In the genomic region with DNA sequence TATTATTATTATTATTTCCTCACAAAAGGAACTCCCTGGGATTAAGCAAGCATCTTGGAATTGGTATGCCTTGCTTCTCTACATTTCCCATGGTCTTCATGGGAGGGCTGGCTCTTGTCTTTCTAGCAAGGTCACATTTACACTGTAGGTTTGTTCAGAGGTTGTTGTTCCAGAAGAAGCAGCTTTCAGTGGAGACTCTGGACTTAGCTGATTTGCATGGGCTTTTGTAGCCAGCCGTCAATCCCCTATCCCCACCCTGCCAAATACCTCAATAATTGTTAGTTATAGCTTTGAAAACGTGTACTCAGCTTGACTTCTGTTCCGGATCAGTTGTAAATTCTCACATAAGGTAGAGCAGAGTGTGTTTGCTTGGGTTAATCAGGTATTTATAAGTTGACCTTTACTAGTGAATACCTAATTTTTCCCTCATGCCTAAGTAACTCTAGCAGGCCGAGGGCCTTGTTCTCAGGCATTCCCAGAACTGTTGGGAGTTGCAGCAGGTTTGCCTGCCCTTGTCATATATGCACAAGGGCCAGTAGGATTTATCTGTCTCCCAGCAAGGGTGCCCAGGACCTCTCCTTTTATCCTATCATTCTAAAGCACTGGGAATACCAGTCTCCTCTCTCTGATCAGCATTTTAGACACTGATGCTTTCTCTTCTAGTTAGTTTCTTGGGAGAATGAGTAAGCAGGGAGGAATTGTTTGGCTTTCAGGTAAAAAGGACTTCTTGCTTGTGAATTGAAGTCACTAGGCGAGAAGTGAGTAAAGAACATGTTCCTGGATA, we compare ENCODE assay signal across 1 cellular context.
A peak's percentile ranks its signal among the peaks of the same experiment; 100 is the strongest.
TF ChIP-seq lines count a peak whose summit lies in the region.

No MANE protein-coding gene starts in this region.

TF ChIP-seq in HepG2, 621 proteins besides CTCF, POLR2A, EP300 and RAD21 (continued from another document and continues in another):
- no peak; the same call in 1 of the 2 replicates for TF ChIP-seq NCOA2 (CRISPR knock-in tag; IDR thresholded peaks at IDR 0.05)
- TF ChIP-seq ZNF124 (CRISPR knock-in tag; IDR thresholded peaks at IDR 0.05) = no peak
- no peak for TF ChIP-seq NKX3-1 (CRISPR knock-in tag; IDR thresholded peaks at IDR 0.05)
- TF ChIP-seq, protein P1, sequence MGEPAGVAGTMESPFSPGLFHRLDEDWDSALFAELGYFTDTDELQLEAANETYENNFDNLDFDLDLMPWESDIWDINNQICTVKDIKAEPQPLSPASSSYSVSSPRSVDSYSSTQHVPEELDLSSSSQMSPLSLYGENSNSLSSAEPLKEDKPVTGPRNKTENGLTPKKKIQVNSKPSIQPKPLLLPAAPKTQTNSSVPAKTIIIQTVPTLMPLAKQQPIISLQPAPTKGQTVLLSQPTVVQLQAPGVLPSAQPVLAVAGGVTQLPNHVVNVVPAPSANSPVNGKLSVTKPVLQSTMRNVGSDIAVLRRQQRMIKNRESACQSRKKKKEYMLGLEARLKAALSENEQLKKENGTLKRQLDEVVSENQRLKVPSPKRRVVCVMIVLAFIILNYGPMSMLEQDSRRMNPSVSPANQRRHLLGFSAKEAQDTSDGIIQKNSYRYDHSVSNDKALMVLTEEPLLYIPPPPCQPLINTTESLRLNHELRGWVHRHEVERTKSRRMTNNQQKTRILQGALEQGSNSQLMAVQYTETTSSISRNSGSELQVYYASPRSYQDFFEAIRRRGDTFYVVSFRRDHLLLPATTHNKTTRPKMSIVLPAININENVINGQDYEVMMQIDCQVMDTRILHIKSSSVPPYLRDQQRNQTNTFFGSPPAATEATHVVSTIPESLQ (CRISPR knock-in tag; conservative IDR thresholded peaks at IDR 0.05) = no peak
- TF ChIP-seq, protein P2, sequence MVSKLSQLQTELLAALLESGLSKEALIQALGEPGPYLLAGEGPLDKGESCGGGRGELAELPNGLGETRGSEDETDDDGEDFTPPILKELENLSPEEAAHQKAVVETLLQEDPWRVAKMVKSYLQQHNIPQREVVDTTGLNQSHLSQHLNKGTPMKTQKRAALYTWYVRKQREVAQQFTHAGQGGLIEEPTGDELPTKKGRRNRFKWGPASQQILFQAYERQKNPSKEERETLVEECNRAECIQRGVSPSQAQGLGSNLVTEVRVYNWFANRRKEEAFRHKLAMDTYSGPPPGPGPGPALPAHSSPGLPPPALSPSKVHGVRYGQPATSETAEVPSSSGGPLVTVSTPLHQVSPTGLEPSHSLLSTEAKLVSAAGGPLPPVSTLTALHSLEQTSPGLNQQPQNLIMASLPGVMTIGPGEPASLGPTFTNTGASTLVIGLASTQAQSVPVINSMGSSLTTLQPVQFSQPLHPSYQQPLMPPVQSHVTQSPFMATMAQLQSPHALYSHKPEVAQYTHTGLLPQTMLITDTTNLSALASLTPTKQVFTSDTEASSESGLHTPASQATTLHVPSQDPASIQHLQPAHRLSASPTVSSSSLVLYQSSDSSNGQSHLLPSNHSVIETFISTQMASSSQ (IDR thresholded peaks at IDR 0.05; ENCODE audit: low read depth) = 0 out of 2 replicates have a peak, but pooled peaks have one; percentile 27
- TF ChIP-seq, protein P2 (CRISPR knock-in tag; IDR thresholded peaks at IDR 0.05; ENCODE audit: borderline replicate concordance) = no peak
- no peak for TF ChIP-seq PRDM10 (CRISPR knock-in tag; IDR thresholded peaks at IDR 0.05; ENCODE audit: low read depth)
- no peak for TF ChIP-seq KLF6 (CRISPR knock-in tag; IDR thresholded peaks at IDR 0.05)
- TF ChIP-seq TFAP4 (IDR thresholded peaks at IDR 0.05; ENCODE audit: borderline replicate concordance, low read depth) = no peak
- TF ChIP-seq, protein P3, sequence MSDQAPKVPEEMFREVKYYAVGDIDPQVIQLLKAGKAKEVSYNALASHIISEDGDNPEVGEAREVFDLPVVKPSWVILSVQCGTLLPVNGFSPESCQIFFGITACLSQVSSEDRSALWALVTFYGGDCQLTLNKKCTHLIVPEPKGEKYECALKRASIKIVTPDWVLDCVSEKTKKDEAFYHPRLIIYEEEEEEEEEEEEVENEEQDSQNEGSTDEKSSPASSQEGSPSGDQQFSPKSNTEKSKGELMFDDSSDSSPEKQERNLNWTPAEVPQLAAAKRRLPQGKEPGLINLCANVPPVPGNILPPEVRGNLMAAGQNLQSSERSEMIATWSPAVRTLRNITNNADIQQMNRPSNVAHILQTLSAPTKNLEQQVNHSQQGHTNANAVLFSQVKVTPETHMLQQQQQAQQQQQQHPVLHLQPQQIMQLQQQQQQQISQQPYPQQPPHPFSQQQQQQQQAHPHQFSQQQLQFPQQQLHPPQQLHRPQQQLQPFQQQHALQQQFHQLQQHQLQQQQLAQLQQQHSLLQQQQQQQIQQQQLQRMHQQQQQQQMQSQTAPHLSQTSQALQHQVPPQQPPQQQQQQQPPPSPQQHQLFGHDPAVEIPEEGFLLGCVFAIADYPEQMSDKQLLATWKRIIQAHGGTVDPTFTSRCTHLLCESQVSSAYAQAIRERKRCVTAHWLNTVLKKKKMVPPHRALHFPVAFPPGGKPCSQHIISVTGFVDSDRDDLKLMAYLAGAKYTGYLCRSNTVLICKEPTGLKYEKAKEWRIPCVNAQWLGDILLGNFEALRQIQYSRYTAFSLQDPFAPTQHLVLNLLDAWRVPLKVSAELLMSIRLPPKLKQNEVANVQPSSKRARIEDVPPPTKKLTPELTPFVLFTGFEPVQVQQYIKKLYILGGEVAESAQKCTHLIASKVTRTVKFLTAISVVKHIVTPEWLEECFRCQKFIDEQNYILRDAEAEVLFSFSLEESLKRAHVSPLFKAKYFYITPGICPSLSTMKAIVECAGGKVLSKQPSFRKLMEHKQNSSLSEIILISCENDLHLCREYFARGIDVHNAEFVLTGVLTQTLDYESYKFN (CRISPR knock-in tag; conservative IDR thresholded peaks at IDR 0.05) = peak; percentile 73
- TF ChIP-seq NR2F6 (IDR thresholded peaks at IDR 0.05) = no peak
- TF ChIP-seq NR2F6 (CRISPR knock-in tag; IDR thresholded peaks at IDR 0.05) = peak; percentile 49; the same call in 1 of the 2 replicates
- no peak for TF ChIP-seq KMT2B (CRISPR knock-in tag; IDR thresholded peaks at IDR 0.05)
- TF ChIP-seq ZNF841 (CRISPR knock-in tag; IDR thresholded peaks at IDR 0.05; ENCODE audit: borderline replicate concordance) = no peak
- no peak for TF ChIP-seq ZNF572 (CRISPR knock-in tag; IDR thresholded peaks at IDR 0.05)
- TF ChIP-seq, protein P4, sequence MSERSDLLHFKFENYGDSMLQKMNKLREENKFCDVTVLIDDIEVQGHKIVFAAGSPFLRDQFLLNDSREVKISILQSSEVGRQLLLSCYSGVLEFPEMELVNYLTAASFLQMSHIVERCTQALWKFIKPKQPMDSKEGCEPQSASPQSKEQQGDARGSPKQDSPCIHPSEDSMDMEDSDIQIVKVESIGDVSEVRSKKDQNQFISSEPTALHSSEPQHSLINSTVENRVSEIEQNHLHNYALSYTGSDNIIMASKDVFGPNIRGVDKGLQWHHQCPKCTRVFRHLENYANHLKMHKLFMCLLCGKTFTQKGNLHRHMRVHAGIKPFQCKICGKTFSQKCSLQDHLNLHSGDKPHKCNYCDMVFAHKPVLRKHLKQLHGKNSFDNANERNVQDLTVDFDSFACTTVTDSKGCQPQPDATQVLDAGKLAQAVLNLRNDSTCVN (CRISPR knock-in tag; IDR thresholded peaks at IDR 0.05; ENCODE audit: borderline replicate concordance) = peak; percentile 72; the same call in 1 of the 2 replicates
- no peak for TF ChIP-seq PCBP2 (optimal IDR thresholded peaks at IDR 0.05; ENCODE audit: low read depth, low read length, poor library complexity, severe bottlenecking)
- no peak for TF ChIP-seq GRHL1 (CRISPR knock-in tag; conservative IDR thresholded peaks at IDR 0.05)
- TF ChIP-seq, protein P5, sequence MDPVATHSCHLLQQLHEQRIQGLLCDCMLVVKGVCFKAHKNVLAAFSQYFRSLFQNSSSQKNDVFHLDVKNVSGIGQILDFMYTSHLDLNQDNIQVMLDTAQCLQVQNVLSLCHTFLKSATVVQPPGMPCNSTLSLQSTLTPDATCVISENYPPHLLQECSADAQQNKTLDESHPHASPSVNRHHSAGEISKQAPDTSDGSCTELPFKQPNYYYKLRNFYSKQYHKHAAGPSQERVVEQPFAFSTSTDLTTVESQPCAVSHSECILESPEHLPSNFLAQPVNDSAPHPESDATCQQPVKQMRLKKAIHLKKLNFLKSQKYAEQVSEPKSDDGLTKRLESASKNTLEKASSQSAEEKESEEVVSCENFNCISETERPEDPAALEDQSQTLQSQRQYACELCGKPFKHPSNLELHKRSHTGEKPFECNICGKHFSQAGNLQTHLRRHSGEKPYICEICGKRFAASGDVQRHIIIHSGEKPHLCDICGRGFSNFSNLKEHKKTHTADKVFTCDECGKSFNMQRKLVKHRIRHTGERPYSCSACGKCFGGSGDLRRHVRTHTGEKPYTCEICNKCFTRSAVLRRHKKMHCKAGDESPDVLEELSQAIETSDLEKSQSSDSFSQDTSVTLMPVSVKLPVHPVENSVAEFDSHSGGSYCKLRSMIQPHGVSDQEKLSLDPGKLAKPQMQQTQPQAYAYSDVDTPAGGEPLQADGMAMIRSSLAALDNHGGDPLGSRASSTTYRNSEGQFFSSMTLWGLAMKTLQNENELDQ (CRISPR knock-in tag; IDR thresholded peaks at IDR 0.05; ENCODE audit: borderline replicate concordance) = no peak
- TF ChIP-seq, protein P6, sequence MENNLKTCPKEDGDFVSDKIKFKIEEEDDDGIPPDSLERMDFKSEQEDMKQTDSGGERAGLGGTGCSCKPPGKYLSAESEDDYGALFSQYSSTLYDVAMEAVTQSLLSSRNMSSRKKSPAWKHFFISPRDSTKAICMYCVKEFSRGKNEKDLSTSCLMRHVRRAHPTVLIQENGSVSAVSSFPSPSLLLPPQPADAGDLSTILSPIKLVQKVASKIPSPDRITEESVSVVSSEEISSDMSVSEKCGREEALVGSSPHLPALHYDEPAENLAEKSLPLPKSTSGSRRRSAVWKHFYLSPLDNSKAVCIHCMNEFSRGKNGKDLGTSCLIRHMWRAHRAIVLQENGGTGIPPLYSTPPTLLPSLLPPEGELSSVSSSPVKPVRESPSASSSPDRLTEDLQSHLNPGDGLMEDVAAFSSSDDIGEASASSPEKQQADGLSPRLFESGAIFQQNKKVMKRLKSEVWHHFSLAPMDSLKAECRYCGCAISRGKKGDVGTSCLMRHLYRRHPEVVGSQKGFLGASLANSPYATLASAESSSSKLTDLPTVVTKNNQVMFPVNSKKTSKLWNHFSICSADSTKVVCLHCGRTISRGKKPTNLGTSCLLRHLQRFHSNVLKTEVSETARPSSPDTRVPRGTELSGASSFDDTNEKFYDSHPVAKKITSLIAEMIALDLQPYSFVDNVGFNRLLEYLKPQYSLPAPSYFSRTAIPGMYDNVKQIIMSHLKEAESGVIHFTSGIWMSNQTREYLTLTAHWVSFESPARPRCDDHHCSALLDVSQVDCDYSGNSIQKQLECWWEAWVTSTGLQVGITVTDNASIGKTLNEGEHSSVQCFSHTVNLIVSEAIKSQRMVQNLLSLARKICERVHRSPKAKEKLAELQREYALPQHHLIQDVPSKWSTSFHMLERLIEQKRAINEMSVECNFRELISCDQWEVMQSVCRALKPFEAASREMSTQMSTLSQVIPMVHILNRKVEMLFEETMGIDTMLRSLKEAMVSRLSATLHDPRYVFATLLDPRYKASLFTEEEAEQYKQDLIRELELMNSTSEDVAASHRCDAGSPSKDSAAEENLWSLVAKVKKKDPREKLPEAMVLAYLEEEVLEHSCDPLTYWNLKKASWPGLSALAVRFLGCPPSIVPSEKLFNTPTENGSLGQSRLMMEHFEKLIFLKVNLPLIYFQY (CRISPR knock-in tag; IDR thresholded peaks at IDR 0.05; ENCODE audit: borderline replicate concordance) = no peak
- TF ChIP-seq ZNF343 (CRISPR knock-in tag; IDR thresholded peaks at IDR 0.05) = no peak
